17 cellular contexts compared by ENCODE assay signal in genomic region chr5:1054799-1055775, GRCh38. TPM values are rescaled to one million over a fixed set of nuclear protein-coding genes. Genes with fewer than 3 reads are reported as not detected.
"Had no signal": no experiment of that assay in that cellular context is flagged by ENCODE, and none has a peak within 500 bp of the region (broad histone marks: within the 10 kb centered on the region; RNA-seq: fewer than 3 reads in every experiment).

No MANE protein-coding gene starts in this region.

- H3K36me3 Mint-ChIP-seq: activated naive CD4-positive, alpha-beta T cell treated with anti-CD3 and anti-CD28 coated beads, Interleukin-2, amount 50 U/mL, for 72 hours had no signal

- H3K27ac ChIP-seq: body of pancreas, skin epidermis, testis, VCaP had no signal

- H3K4me1 Mint-ChIP-seq: activated CD4-positive, alpha-beta T cell treated with anti-CD3 and anti-CD28 coated beads for 36 hours; naive thymus-derived CD4-positive, alpha-beta T cell; stimulated activated naive CD8-positive, alpha-beta T cell treated with anti-CD3 and anti-CD28 coated beads, Interleukin-15, amount 100 ng/mL, for 72 hours; T-cell had no signal

- H3K9me3 Mint-ChIP-seq: activated naive CD4-positive, alpha-beta T cell treated with anti-CD3 and anti-CD28 coated beads, Interleukin-2, amount 50 U/mL, for 72 hours; activated T-helper 2 cell treated with anti-CD3 and anti-CD28 coated beads, Interferon-gamma antibody, Interleukin-2, Interleukin-4, amounts not matched to agents 10 μg/mL and 5 μg/mL and 100 μg/mL, durations not matched to agents 14 hours and 24 hours and 36 hours; naive thymus-derived CD4-positive, alpha-beta T cell; stimulated activated naive CD8-positive, alpha-beta T cell treated with anti-CD3 and anti-CD28 coated beads, Interleukin-15, amount 100 ng/mL, for 72 hours; T-cell had no signal

- H3K27ac Mint-ChIP-seq: activated CD4-positive, alpha-beta T cell treated with anti-CD3 and anti-CD28 coated beads for 36 hours; activated T-helper 2 cell treated with anti-CD3 and anti-CD28 coated beads, Interferon-gamma antibody, Interleukin-2, Interleukin-4, amounts not matched to agents 10 μg/mL and 5 μg/mL and 100 μg/mL, durations not matched to agents 14 hours and 24 hours and 36 hours; T-cell had no signal

- DNase-seq: activated CD4-positive, alpha-beta T cell treated with anti-CD3 and anti-CD28 coated beads for 36 hours; activated CD8-positive, alpha-beta T cell treated with anti-CD3 and anti-CD28 coated beads, Interleukin-2, amount 10 ng/mL, durations not matched to agents 7 days and 5 days; amniotic stem cell; body of pancreas; dermis blood vessel endothelial cell; hippocampal formation; naive thymus-derived CD4-positive, alpha-beta T cell; stimulated activated CD4-positive, alpha-beta T cell treated with anti-CD3 and anti-CD28 coated beads, Interleukin-4, amount 100 ng/mL, for 4 hours; stimulated activated naive CD8-positive, alpha-beta T cell treated with anti-CD3 and anti-CD28 coated beads, Interleukin-15, amount 100 ng/mL, for 72 hours; T-cell; testis had no signal

- H3K9me3 ChIP-seq: body of pancreas, testis had no signal

- H3K27me3 ChIP-seq: body of pancreas, testis had no signal

- H3K4me1 ChIP-seq: body of pancreas, testis had no signal

- ATAC-seq: activated CD4-positive, alpha-beta T cell treated with anti-CD3 and anti-CD28 coated beads for 36 hours; activated CD8-positive, alpha-beta T cell treated with anti-CD3 and anti-CD28 coated beads, Interleukin-2, amount 10 ng/mL, durations not matched to agents 7 days and 5 days; activated naive CD4-positive, alpha-beta T cell treated with anti-CD3 and anti-CD28 coated beads, Interleukin-2, amount 50 U/mL, for 72 hours; body of pancreas; naive thymus-derived CD4-positive, alpha-beta T cell; stimulated activated naive CD8-positive, alpha-beta T cell treated with anti-CD3 and anti-CD28 coated beads, Interleukin-15, amount 100 ng/mL, for 72 hours; T-cell had no signal

- H3K4me3 Mint-ChIP-seq: activated CD4-positive, alpha-beta T cell treated with anti-CD3 and anti-CD28 coated beads for 36 hours; activated CD8-positive, alpha-beta T cell treated with anti-CD3 and anti-CD28 coated beads, Interleukin-2, amount 10 ng/mL, durations not matched to agents 7 days and 5 days; naive thymus-derived CD4-positive, alpha-beta T cell; stimulated activated naive CD8-positive, alpha-beta T cell treated with anti-CD3 and anti-CD28 coated beads, Interleukin-15, amount 100 ng/mL, for 72 hours; T-cell had no signal

- H3K27me3 Mint-ChIP-seq: activated CD4-positive, alpha-beta T cell treated with anti-CD3 and anti-CD28 coated beads for 36 hours; naive thymus-derived CD4-positive, alpha-beta T cell; stimulated activated naive CD8-positive, alpha-beta T cell treated with anti-CD3 and anti-CD28 coated beads, Interleukin-15, amount 100 ng/mL, for 72 hours; T-cell had no signal

- H3K4me3 ChIP-seq: body of pancreas, skin epidermis, testis had no signal

RNA-seq across cellular contexts. Expression of gene NKD2, which starts 46.5 kb away (rescaled TPM):
- total RNA-seq: mononuclear cell, osteocyte had no signal
- polyA plus RNA-seq: naive thymus-derived CD4-positive, alpha-beta T cell had no signal
